ENCODE assay signal across 34 cellular contexts in the genomic region with DNA sequence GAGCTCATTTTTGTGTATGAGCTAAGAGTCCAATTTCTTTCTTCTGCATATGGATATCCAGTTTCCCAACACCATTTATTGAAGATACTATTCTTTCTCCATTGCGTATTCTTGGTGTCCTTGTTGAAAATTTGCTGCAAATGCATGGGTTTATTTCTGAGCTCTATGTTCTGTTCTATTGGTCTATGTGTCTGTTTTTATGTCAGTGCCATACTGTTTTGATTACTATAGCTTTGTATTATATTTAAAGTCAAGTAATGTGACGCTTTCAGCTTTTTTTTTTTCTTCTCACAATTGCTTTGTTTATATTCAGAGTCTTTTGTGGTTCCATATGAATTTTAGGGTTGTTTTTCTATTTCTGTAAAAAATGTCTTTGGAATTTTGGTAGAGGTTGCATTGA.
A peak's percentile ranks its signal among the peaks of the same experiment; 100 is the strongest.
DNase-seq lines count a peak whose midpoint lies in the region; ATAC-seq, FAIRE-seq and TF ChIP-seq lines count a peak whose summit lies in the region.
"Had no signal": no experiment of that assay in that cellular context is flagged by ENCODE, and none has a peak within 500 bp of the region (broad histone marks: within the 10 kb centered on the region; RNA-seq: fewer than 3 reads in every experiment).

No MANE protein-coding gene starts in this region.

- H4K20me1 ChIP-seq in HCT116 (ENCODE audit: insufficient read depth) (no peaks in the 10 kb centered on the region), H1 (replicated peaks in 1 of 2; ENCODE audit: control insufficient read depth in 1 of 2, insufficient read depth in 2 of 2, low read length in 2 of 2) (no peaks in the 10 kb centered on the region)
- H4K20me1 ChIP-seq: BLaER1; BLaER1 treated with 17β-estradiol and CSF1 and Interleukin-3, amounts not matched to agents 10 nM and 100 nM had no signal

- no peak overlapping the region for H4K5ac ChIP-seq in H1 (ENCODE audit: insufficient read length, low read depth, low read length)

- RAD21 ChIA-PET in HCT116 (lab: Charles Lee; ENCODE audit: low non-redundant PET in 1 of 2, low total read pairs in 2 of 2, uncharacterized antibody in 2 of 2, unreplicated experiment in 2 of 2) = no interaction called here

- TF ChIP-seq CTCF in A549 (IDR thresholded peaks at IDR 0.05) (no peak), HCT116 (IDR thresholded peaks at IDR 0.05 in 2 of 3, conservative IDR thresholded peaks at IDR 0.05 in 1 of 3; ENCODE audit: borderline replicate concordance in 1 of 3, insufficient read depth in 1 of 3, low read depth in 2 of 3, low read length in 2 of 3) (no peak), HEK293 (tag by site-specific recombination; IDR thresholded peaks at IDR 0.05) (no peak), H1 (IDR thresholded peaks at IDR 0.05; ENCODE audit: control extremely low read depth in 1 of 3, insufficient read depth in 1 of 3, low read depth in 1 of 3, low read length in 3 of 3) (no peak)

- no peak overlapping the region for H2BK5ac ChIP-seq in H1 (ENCODE audit: low read depth, low read length)

- H3K4ac ChIP-seq in H1 (replicated peaks; ENCODE audit: insufficient read length, low read depth, low read length) = no peak overlapping the region

- no peaks in the 10 kb centered on the region for H3K9me2 ChIP-seq in HCT116 (ENCODE audit: insufficient read depth)

- POLR2A ChIA-PET in A549 (lab: Yijun Ruan, JAX) (no interaction called here), HCT116 (lab: Charles Lee) (no interaction called here), HEK293 (lab: Yijun Ruan, JAX) (no interaction called here), H1 (lab: Charles Lee; ENCODE audit: partially characterized antibody) (no interaction called here)

- no peak overlapping the region for H2BK12ac ChIP-seq in H1 (ENCODE audit: low read depth, low read length)

- no peak overlapping the region for H2AFZ ChIP-seq in HCT116 (ENCODE audit: low read depth, low read length, poor library complexity, severe bottlenecking)
- no peak overlapping the region for H2AFZ ChIP-seq in H1 (ENCODE audit: low read length)

- no peak overlapping the region for H3K9ac ChIP-seq in HCT116 (ENCODE audit: low read length)
- H3K9ac ChIP-seq in H1 (replicated peaks in 1 of 4; ENCODE audit: extremely low read depth in 1 of 4, low read depth in 3 of 4, low read length in 3 of 4) = no peak overlapping the region
- H3K9ac ChIP-seq: BLaER1; BLaER1 treated with 17β-estradiol and CSF1 and Interleukin-3, amounts not matched to agents 10 nM and 100 nM had no signal

- H3K36me3 ChIP-seq in HCT116 (ENCODE audit: control insufficient read depth in 1 of 2, insufficient read depth in 2 of 2, low read length in 2 of 2) (no peaks in the 10 kb centered on the region), HEK293 (ENCODE audit: control insufficient read depth in 2 of 2, insufficient read depth in 1 of 2, low read length in 2 of 2) (no peaks in the 10 kb centered on the region), H1 (ENCODE audit: control insufficient read depth in 2 of 4, insufficient read depth in 4 of 4, low read length in 3 of 4) (no peaks in the 10 kb centered on the region)
- H3K36me3 ChIP-seq: BE2C; BLaER1; BLaER1 treated with 17β-estradiol and CSF1 and Interleukin-3, amounts not matched to agents 10 nM and 100 nM had no signal

- H4K91ac ChIP-seq in H1 (replicated peaks; ENCODE audit: insufficient read length, low read length) = no peak overlapping the region

- H3K14ac ChIP-seq in H1 (ENCODE audit: insufficient read length) = no peak overlapping the region

- H3K79me2 ChIP-seq in HCT116 (ENCODE audit: insufficient read depth, low read length) (no peaks in the 10 kb centered on the region), H1 (ENCODE audit: control insufficient read depth in 1 of 2, insufficient read depth in 2 of 2, low read length in 2 of 2) (no peaks in the 10 kb centered on the region)

- no peak overlapping the region for H4K8ac ChIP-seq in H1 (ENCODE audit: extremely low read depth, insufficient read depth, low read length)

- H3K56ac ChIP-seq in H1 (replicated peaks; ENCODE audit: insufficient read length, low read depth, low read length) = no peak overlapping the region

- TF ChIP-seq POLR2A in A549 (IDR thresholded peaks at IDR 0.05; ENCODE audit: low read length) (no peak), HCT116 (IDR thresholded peaks at IDR 0.05; ENCODE audit: borderline replicate concordance, extremely low read depth, insufficient read depth, insufficient read length) (no peak), H1 (IDR thresholded peaks at IDR 0.05; ENCODE audit: control extremely low read depth in 1 of 2, low read depth in 2 of 2, low read length in 2 of 2) (no peak)

- no peaks in the 10 kb centered on the region for H3K27me3 ChIP-seq in HCT116 (ENCODE audit: insufficient read depth, low read length)
- H3K27me3 ChIP-seq in H1 (replicated peaks in 1 of 4; ENCODE audit: control insufficient read depth in 3 of 4, extremely low read depth in 1 of 4, insufficient read depth in 3 of 4, low read length in 3 of 4) = no peaks in the 10 kb centered on the region
- H3K27me3 ChIP-seq: BLaER1; BLaER1 treated with 17β-estradiol and CSF1 and Interleukin-3, amounts not matched to agents 10 nM and 100 nM had no signal

- ATAC-seq in A549 (no peak), HCT116 (no peak), HG03108 (IDR thresholded peaks at IDR 0.05; ENCODE audit: unreplicated experiment) (no peak)
- ATAC-seq: CD8-positive, alpha-beta T cell had no signal

- H3K9me3 ChIP-seq in A549 = peaks cover 13% of the 10 kb centered on the region
- H3K9me3 ChIP-seq in HCT116 (ENCODE audit: control insufficient read depth in 1 of 2, insufficient read depth in 1 of 2, low read depth in 1 of 2, low read length in 2 of 2) = peaks cover 3 to 6% of the 10 kb centered on the region in 2 experiments; a peak in 1 of 4 replicates
- H3K9me3 ChIP-seq in HEK293 (ENCODE audit: control insufficient read depth, insufficient read depth, low read depth, low read length) = no peaks in the 10 kb centered on the region
- H3K9me3 ChIP-seq in H1 (ENCODE audit: insufficient read depth in 2 of 2, low read depth in 1 of 2, low read length in 1 of 2) = peaks cover 0 to 4% of the 10 kb centered on the region in 2 experiments; a peak in 1 of 4 replicates
- H3K9me3 ChIP-seq: BE2C had no signal

- H3K18ac ChIP-seq in H1 (ENCODE audit: extremely low read depth, low read length) = no peak overlapping the region

- H3K79me1 ChIP-seq in H1 (ENCODE audit: low read depth, low read length) = no peaks in the 10 kb centered on the region

- intact Hi-C loops in HCT116 (cut with micrococcal nuclease) = loop anchor here (10.0 kb wide), 2 partner anchors 246 to 824 kb away; a partner anchor contains a TSS

- H3K23me2 ChIP-seq in H1 (ENCODE audit: low read depth, low read length) = no peaks in the 10 kb centered on the region

- H2BK120ac ChIP-seq in H1 (replicated peaks; ENCODE audit: low read depth, low read length) = no peak overlapping the region

- CTCF ChIA-PET in A549 (lab: Yijun Ruan, JAX) = interaction anchor here (1.1 kb wide), 1 partner anchor 10 kb away, joined by 3 read pairs; no protein-coding TSS in a partner anchor
- CTCF ChIA-PET in HCT116 (lab: Charles Lee) = no interaction called here
- CTCF ChIA-PET in HEK293 (lab: Yijun Ruan, JAX) = no interaction called here
- CTCF ChIA-PET in H1 (lab: Charles Lee; ENCODE audit: partially characterized antibody) = interaction anchor here (0.6 to 0.7 kb wide), 2 partner anchors 66 to 231 kb away, joined by 3 read pairs; no protein-coding TSS in a partner anchor

- peak; percentile 65 for FAIRE-seq in A549 (lab: Jason Lieb, UNC)
- no peak for FAIRE-seq in H1 (lab: Jason Lieb, UNC)
- FAIRE-seq: A204.1, D721Med had no signal

- no peak overlapping the region for H2BK20ac ChIP-seq in H1 (ENCODE audit: low read length)

- H2BK15ac ChIP-seq in H1 (ENCODE audit: low read length) = no peak overlapping the region

- DNase-seq in A549 (ENCODE audit: low read depth in 1 of 2, low spot score in 1 of 2) (no peak), HCT116 (ENCODE audit: low read depth, low spot score) (no peak), H1 (ENCODE audit: low read depth in 1 of 2, low spot score in 2 of 2) (no peak), anterior cingulate cortex (lab: John Stamatoyannopoulos, UW) (no peak), NCI-H345 (lab: John Stamatoyannopoulos, UW) (no peak)
- DNase-seq in stimulated activated CD4-positive, alpha-beta T cell treated with anti-CD3 and anti-CD28 coated beads, Interleukin-4, amount 100 ng/mL, for 1 hour = no peak
- DNase-seq: 8988T; ACHN; AML-193; BE2C; C1 segment of cervical spinal cord; Caco-2; Calu3; CD4-positive, alpha-beta memory T cell; CD4-positive, alpha-beta T cell; CD4-positive, CD25-positive, alpha-beta regulatory T cell; CD8-positive, alpha-beta memory T cell; CD8-positive, alpha-beta T cell; COR-L47; DMS 273 treated with DMSO at 0.1 percent for 48 hours; DMS153; DMS53; DMS79; DMS79 treated with DMSO at 0.1 percent for 48 hours; DND-41; EL had no signal

- no peak overlapping the region for H3K4me3 ChIP-seq in A549
- H3K4me3 ChIP-seq in HCT116 (replicated peaks in 1 of 2; ENCODE audit: low read depth in 1 of 2, low read length in 2 of 2) = no peak overlapping the region
- no peak overlapping the region for H3K4me3 ChIP-seq in HEK293 (ENCODE audit: low read depth, low read length)
- no peak overlapping the region for H3K4me3 ChIP-seq in H1 (ENCODE audit: extremely low read depth in 1 of 4, insufficient read depth in 2 of 4, low read depth in 3 of 4, low read length in 4 of 4)
- H3K4me3 ChIP-seq: BLaER1; BLaER1 treated with 17β-estradiol and CSF1 and Interleukin-3, amounts not matched to agents 10 nM and 100 nM had no signal

- H3K4me2 ChIP-seq in A549 (no peak overlapping the region), HCT116 (ENCODE audit: low read length) (no peak overlapping the region), H1 (ENCODE audit: insufficient read depth in 1 of 2, low read depth in 2 of 2, low read length in 2 of 2) (no peak overlapping the region)
- H3K4me2 ChIP-seq: BLaER1; BLaER1 treated with 17β-estradiol and CSF1 and Interleukin-3, amounts not matched to agents 10 nM and 100 nM had no signal

- TF ChIP-seq EP300 in A549 (IDR thresholded peaks at IDR 0.05) = no peak
- no peak for TF ChIP-seq EP300 in H1 (IDR thresholded peaks at IDR 0.05; ENCODE audit: borderline replicate concordance in 1 of 2, low read depth in 2 of 2, low read length in 2 of 2)

- H3K27ac ChIP-seq in A549 (no peak overlapping the region), HCT116 (ENCODE audit: low read depth, low read length) (no peak overlapping the region), HEK293 (ENCODE audit: extremely low read depth, low read depth, low read length) (no peak overlapping the region), H1 (ENCODE audit: low read depth, low read length) (no peak overlapping the region)
- H3K27ac ChIP-seq: 22Rv1; BLaER1; BLaER1 treated with 17β-estradiol and CSF1 and Interleukin-3, amounts not matched to agents 10 nM and 100 nM; C4-2B had no signal

- TF ChIP-seq RAD21 in A549 (conservative IDR thresholded peaks at IDR 0.05 in 1 of 2, IDR thresholded peaks at IDR 0.05 in 1 of 2) (no peak), HCT116 (IDR thresholded peaks at IDR 0.05; ENCODE audit: low read depth) (no peak), H1 (IDR thresholded peaks at IDR 0.05 in 1 of 2, conservative IDR thresholded peaks at IDR 0.05 in 1 of 2; ENCODE audit: low read depth in 2 of 2, low read length in 2 of 2) (no peak)

- H3K4me1 ChIP-seq in A549 (peaks cover 22% of the 10 kb centered on the region), HCT116 (ENCODE audit: control insufficient read depth in 1 of 2, insufficient read depth in 2 of 2, low read length in 2 of 2) (peaks cover 12 to 20% of the 10 kb centered on the region in 2 experiments), HEK293 (ENCODE audit: control insufficient read depth, insufficient read depth, low read length) (no peaks in the 10 kb centered on the region), H1 (replicated peaks in 1 of 4; ENCODE audit: control insufficient read depth in 3 of 4, insufficient read depth in 4 of 4, low read length in 3 of 4) (no peaks in the 10 kb centered on the region)
- H3K4me1 ChIP-seq: BLaER1; BLaER1 treated with 17β-estradiol and CSF1 and Interleukin-3, amounts not matched to agents 10 nM and 100 nM had no signal

- BruUV-seq in HCT116 (replicated peaks; lab: Mats Ljungman, UMichigan) = no TSS peak

- 85% methylated on average over 2 of the region's 2 CpGs for WGBS in A549 (ENCODE audit: missing lambda C conversion rate)
- WGBS in H1 (ENCODE audit: extremely low coverage in 1 of 2, insufficient coverage in 1 of 2, insufficient read length in 1 of 2, insufficient replicate concordance in 2 of 2, low coverage in 1 of 2, low lambda C conversion rate in 2 of 2, missing lambda C conversion rate in 1 of 2), 2 experiments = 85% methylated on average over 2 of the region's 2 CpGs; no CpG with 5 or more reads in 1 of the 2 experiments

- H3K23ac ChIP-seq in H1 (ENCODE audit: insufficient read length) = no peak overlapping the region

- H2AK5ac ChIP-seq in H1 (ENCODE audit: low read depth, low read length) = no peak overlapping the region

Comparison
In these comparisons a context has a peak if more than half of its experiments do, and no peak if none do; other contexts are left out.
1. CTCF ChIA-PET loops: an anchor here in A549 (1.1 kb wide) and H1 (0.6 to 0.7 kb wide); none called in HCT116 and HEK293.